Comparison of ENCODE assay signal across 8 cellular contexts in genomic region chr16:9256196-9256595, GRCh38.
DNase-seq lines count a peak whose midpoint lies in the region; ATAC-seq, FAIRE-seq and TF ChIP-seq lines count a peak whose summit lies in the region.

No MANE protein-coding gene starts in this region.

- no peak overlapping the region for H3K4me2 ChIP-seq in K562 (ENCODE audit: insufficient read depth, low read length)

- no peaks in the 10 kb centered on the region for H3K4me1 ChIP-seq in K562 (replicated peaks in 1 of 2; ENCODE audit: control insufficient read depth in 2 of 2, insufficient read depth in 2 of 2, low read length in 2 of 2)

- TF ChIP-seq EP300 in K562 (IDR thresholded peaks at IDR 0.05; ENCODE audit: low read length), result no peak

- intact Hi-C loops in K562 (cut with micrococcal nuclease), result no loop called here

- no peak overlapping the region for H3K9ac ChIP-seq in K562 (ENCODE audit: insufficient read depth in 1 of 2, low read depth in 2 of 2, low read length in 2 of 2)

- CTCF ChIA-PET in K562 (lab: Yijun Ruan, JAX; ENCODE audit: low intra/inter-chr PET ratio), result interaction anchor here (0.8 kb wide), 1 partner anchor 926 kb away, joined by 3 read pairs; the partner anchor contains the start of gene GRIN2A

- peak; percentile 80 to 98 (median 87) for TF ChIP-seq CTCF in K562 (IDR thresholded peaks at IDR 0.05 in 2 of 3, conservative IDR thresholded peaks at IDR 0.05 in 1 of 3; ENCODE audit: insufficient read depth in 2 of 3, low read depth in 1 of 3, low read length in 3 of 3)

- BruUV-seq in K562 (replicated peaks; lab: Mats Ljungman, UMichigan), result no TSS peak

- no peak for TF ChIP-seq POLR2A in K562 (conservative IDR thresholded peaks at IDR 0.05)

- no peaks in the 10 kb centered on the region for H3K9me3 ChIP-seq in K562 (replicated peaks; ENCODE audit: control insufficient read depth, insufficient read depth, low read depth, low read length)

- no peak overlapping the region for H2AFZ ChIP-seq in K562 (ENCODE audit: low read depth, low read length)

- H3K79me2 ChIP-seq in K562 (ENCODE audit: control insufficient read depth, insufficient read depth, low read length), result no peaks in the 10 kb centered on the region

- TF ChIP-seq RAD21 in K562 (CRISPR knock-in tag; conservative IDR thresholded peaks at IDR 0.05 in 1 of 2, IDR thresholded peaks at IDR 0.05 in 1 of 2), result 0 out of 4 replicates have a peak, but pooled peaks of 1 of the 2 experiments have one; percentile 16

- POLR2A ChIA-PET in K562 (lab: Yijun Ruan, JAX), result no interaction called here

- H3K36me3 ChIP-seq in K562 (ENCODE audit: control insufficient read depth, insufficient read depth, low read length), result no peaks in the 10 kb centered on the region

- peak; percentile 89 for ATAC-seq in K562
- no peak for ATAC-seq in HG02981 (IDR thresholded peaks at IDR 0.05; ENCODE audit: unreplicated experiment)

- peaks cover 0 to 12% of the 10 kb centered on the region in 2 experiments; a peak in 2 of 5 replicates for H3K27me3 ChIP-seq in K562 (ENCODE audit: control insufficient read depth in 2 of 2, insufficient read depth in 2 of 2, low read length in 2 of 2)

- H3K4me3 ChIP-seq in K562, result no peak overlapping the region

- peak; percentile 74 for FAIRE-seq in K562 (lab: Jason Lieb, UNC)

- no peak overlapping the region for H3K27ac ChIP-seq in K562 (ENCODE audit: extremely low read depth, low read depth, low read length)

- DNase-seq in SHP77 (lab: John Stamatoyannopoulos, UW) (peak; percentile 2 to 12), SHP77 treated with DMSO at 0.1 percent for 48 hours (lab: John Stamatoyannopoulos, UW) (no peak), HuH-7 (ENCODE audit: low spot score) (peak; percentile 50), K562 (ENCODE audit: extremely low read depth in 1 of 4, low spot score in 3 of 4) (peak; percentile 60 to 78 (median 70)), retina (peak; percentile 21), GM03348 (ENCODE audit: low spot score) (no peak), occipital lobe (lab: John Stamatoyannopoulos, UW) (no peak)

- H4K20me1 ChIP-seq in K562 (replicated peaks; ENCODE audit: control insufficient read depth, insufficient read depth, low read length), result no peaks in the 10 kb centered on the region; the same call in 1 of the 2 replicates

- 2% methylated on average over 6 of the region's 6 CpGs for WGBS in K562 (ENCODE audit: insufficient coverage, low coverage, missing lambda C conversion rate)

- in situ Hi-C loops in K562 (cut with MboI), result no loop called here

- H3K9me1 ChIP-seq in K562 (ENCODE audit: control insufficient read depth, insufficient read depth, low read length), result no peaks in the 10 kb centered on the region

TF ChIP-seq in K562, 482 proteins besides CTCF, POLR2A, EP300 and RAD21:
- TF ChIP-seq SMC3 (conservative IDR thresholded peaks at IDR 0.05; ENCODE audit: insufficient read depth, low read depth, low read length) (0 out of 2 replicates have a peak, but pooled peaks have one; percentile 21), BRD4 (IDR thresholded peaks at IDR 0.05) (no peak)
- TF ChIP-seq, protein P1, sequence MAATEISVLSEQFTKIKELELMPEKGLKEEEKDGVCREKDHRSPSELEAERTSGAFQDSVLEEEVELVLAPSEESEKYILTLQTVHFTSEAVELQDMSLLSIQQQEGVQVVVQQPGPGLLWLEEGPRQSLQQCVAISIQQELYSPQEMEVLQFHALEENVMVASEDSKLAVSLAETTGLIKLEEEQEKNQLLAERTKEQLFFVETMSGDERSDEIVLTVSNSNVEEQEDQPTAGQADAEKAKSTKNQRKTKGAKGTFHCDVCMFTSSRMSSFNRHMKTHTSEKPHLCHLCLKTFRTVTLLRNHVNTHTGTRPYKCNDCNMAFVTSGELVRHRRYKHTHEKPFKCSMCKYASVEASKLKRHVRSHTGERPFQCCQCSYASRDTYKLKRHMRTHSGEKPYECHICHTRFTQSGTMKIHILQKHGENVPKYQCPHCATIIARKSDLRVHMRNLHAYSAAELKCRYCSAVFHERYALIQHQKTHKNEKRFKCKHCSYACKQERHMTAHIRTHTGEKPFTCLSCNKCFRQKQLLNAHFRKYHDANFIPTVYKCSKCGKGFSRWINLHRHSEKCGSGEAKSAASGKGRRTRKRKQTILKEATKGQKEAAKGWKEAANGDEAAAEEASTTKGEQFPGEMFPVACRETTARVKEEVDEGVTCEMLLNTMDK (IDR thresholded peaks at IDR 0.05; ENCODE audit: borderline replicate concordance, insufficient read depth, low read depth, low read length, poor library complexity, severe bottlenecking), result peak; percentile 18
TF ChIP-seq in K562: peak in this region for 2.

Comparison
In these comparisons a context has a peak if more than half of its experiments do, and no peak if none do; other contexts are left out.
1. DNase-seq: peak in SHP77 (2 of 2), HuH-7 (single experiment), K562 (4 of 4) and retina (single experiment); none in SHP77 treated with DMSO at 0.1 percent for 48 hours (single experiment), GM03348 (single experiment) and occipital lobe (single experiment).